In the genomic region with DNA sequence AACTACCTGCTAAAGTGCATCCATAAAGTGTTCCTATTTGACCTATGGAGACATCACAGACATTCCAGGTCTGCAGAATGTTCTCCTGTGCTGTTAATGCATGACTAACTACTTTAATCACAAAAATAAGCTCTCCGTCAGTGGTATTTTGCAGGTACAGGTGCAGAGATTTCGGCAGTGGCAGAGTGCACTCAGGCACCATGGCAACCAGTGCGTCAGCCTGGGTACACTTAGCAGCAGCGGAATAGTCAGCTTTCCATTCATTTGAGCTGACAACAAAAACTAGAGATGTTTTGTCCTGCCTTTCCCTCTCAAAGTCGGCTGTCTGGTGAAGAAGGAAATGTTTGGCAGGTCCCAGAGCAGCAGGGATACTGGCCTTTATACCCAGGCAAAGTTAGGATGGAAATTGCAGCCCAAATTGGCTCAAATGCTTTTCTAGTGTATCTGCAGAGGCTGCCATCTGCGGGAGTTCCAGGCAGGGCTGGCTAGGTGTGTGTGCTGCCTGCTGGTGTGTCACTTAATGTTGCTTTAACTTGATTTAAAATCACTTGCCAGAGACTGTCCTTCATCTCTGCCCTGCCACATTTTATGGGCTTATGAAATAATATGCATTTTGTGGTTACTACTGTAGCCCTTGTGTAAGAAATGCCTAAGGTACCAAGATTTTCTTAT, we compare ENCODE assay signal across 16 cellular contexts.
DNase-seq lines count a peak whose midpoint lies in the region; ATAC-seq, FAIRE-seq and TF ChIP-seq lines count a peak whose summit lies in the region.
"Had no signal": no experiment of that assay in that cellular context is flagged by ENCODE, and none has a peak within 500 bp of the region (broad histone marks: within the 10 kb centered on the region; RNA-seq: fewer than 3 reads in every experiment).

No MANE protein-coding gene starts in this region.

- no peaks in the 10 kb centered on the region for H3K79me2 ChIP-seq in HepG2 (ENCODE audit: insufficient read depth, low read length)

- FAIRE-seq in HepG2 (lab: Jason Lieb, UNC), result no peak
- FAIRE-seq: A549, G401.6, GM12892 had no signal

- H3K4me1 Mint-ChIP-seq in activated naive CD4-positive, alpha-beta T cell treated with anti-CD3 and anti-CD28 coated beads, Interleukin-2, amount 10 ng/mL, durations not matched to agents 7 days and 5 days, result no peaks in the 10 kb centered on the region
- H3K4me1 Mint-ChIP-seq: CD4-positive, alpha-beta memory T cell had no signal

- H3K4me3 Mint-ChIP-seq in activated naive CD4-positive, alpha-beta T cell treated with anti-CD3 and anti-CD28 coated beads, Interleukin-2, amount 10 ng/mL, durations not matched to agents 7 days and 5 days, result no peak overlapping the region
- H3K4me3 Mint-ChIP-seq: CD4-positive, alpha-beta memory T cell had no signal

- POLR2A ChIA-PET in HepG2 (lab: Yijun Ruan, JAX), result no interaction called here

- CTCF ChIA-PET in HepG2 (lab: Yijun Ruan, JAX; ENCODE audit: low intra/inter-chr PET ratio, low total read pairs), result no interaction called here
- CTCF ChIA-PET in activated naive CD4-positive, alpha-beta T cell treated with anti-CD3 and anti-CD28 coated beads, Interleukin-2, amount 10 ng/mL, durations not matched to agents 7 days and 5 days (lab: Charles Lee), result no interaction called here

- H3K4me3 ChIP-seq in HepG2 (replicated peaks in 1 of 3; ENCODE audit: insufficient read depth in 1 of 3, low read depth in 2 of 3, low read length in 3 of 3) (no peak overlapping the region), right lobe of liver (no peak overlapping the region)
- H3K4me3 ChIP-seq: A549, coronary artery, skin epidermis had no signal

- H3K36me3 Mint-ChIP-seq in activated naive CD4-positive, alpha-beta T cell treated with anti-CD3 and anti-CD28 coated beads, Interleukin-2, amount 10 ng/mL, durations not matched to agents 7 days and 5 days, result no peaks in the 10 kb centered on the region
- H3K36me3 Mint-ChIP-seq: CD4-positive, alpha-beta memory T cell had no signal

- H3K4me2 ChIP-seq in HepG2 (ENCODE audit: low read depth, low read length), result no peak overlapping the region
- H3K4me2 ChIP-seq: A549 had no signal

- H3K27me3 ChIP-seq in HepG2 (ENCODE audit: control insufficient read depth in 1 of 2, insufficient read depth in 2 of 2, low read length in 2 of 2) (peaks cover 0 to 1% of the 10 kb centered on the region in 2 experiments; a peak in 2 of 5 replicates), right lobe of liver (no peaks in the 10 kb centered on the region)

- WGBS in HepG2 (ENCODE audit: low lambda C conversion rate), result 36% methylated on average over 4 of the region's 6 CpGs
- WGBS in right lobe of liver (ENCODE audit: insufficient coverage, low coverage, low lambda C conversion rate, missing lambda C conversion rate), result 54% methylated on average over 5 of the region's 6 CpGs

- H3K9ac ChIP-seq in HepG2 (ENCODE audit: insufficient read depth, low read depth, low read length), result no peak overlapping the region

- H3K9me3 Mint-ChIP-seq in activated naive CD4-positive, alpha-beta T cell treated with anti-CD3 and anti-CD28 coated beads, Interleukin-2, amount 10 ng/mL, durations not matched to agents 7 days and 5 days, result no peaks in the 10 kb centered on the region

- H2AFZ ChIP-seq in HepG2 (ENCODE audit: low read length), result no peak overlapping the region

- no peak overlapping the region for H3K27ac Mint-ChIP-seq in activated naive CD4-positive, alpha-beta T cell treated with anti-CD3 and anti-CD28 coated beads, Interleukin-2, amount 10 ng/mL, durations not matched to agents 7 days and 5 days
- H3K27ac Mint-ChIP-seq: CD4-positive, alpha-beta memory T cell had no signal

- H3K27ac ChIP-seq in HepG2 (ENCODE audit: extremely low read length, insufficient read depth, low read length) (no peak overlapping the region), right lobe of liver (no peak overlapping the region)
- H3K27ac ChIP-seq: A549, coronary artery, skin epidermis had no signal

- peaks cover 9% of the 10 kb centered on the region; the same call in 1 of the 2 replicates for H3K9me3 ChIP-seq in HepG2 (ENCODE audit: low read length)
- no peaks in the 10 kb centered on the region for H3K9me3 ChIP-seq in right lobe of liver

- intact Hi-C loops in HepG2 (cut with micrococcal nuclease; ENCODE audit: unreplicated experiment) (loop anchor here (5.0 kb wide), 1 partner anchor 52 kb away; no protein-coding TSS in a partner anchor), right lobe of liver (cut with DNase I) (no loop called here)

- TF ChIP-seq POLR2A in HepG2 (IDR thresholded peaks at IDR 0.05; ENCODE audit: insufficient read depth in 1 of 2, low read depth in 2 of 2, low read length in 2 of 2) (no peak), right lobe of liver (IDR thresholded peaks at IDR 0.05) (no peak)

- peaks cover 3% of the 10 kb centered on the region for H3K27me3 Mint-ChIP-seq in activated naive CD4-positive, alpha-beta T cell treated with anti-CD3 and anti-CD28 coated beads, Interleukin-2, amount 10 ng/mL, durations not matched to agents 7 days and 5 days

- no peak for ATAC-seq in HepG2
- no peak for ATAC-seq in right lobe of liver
- ATAC-seq in HG02885 (IDR thresholded peaks at IDR 0.05; ENCODE audit: poor library complexity, unreplicated experiment), result no peak
- ATAC-seq: A549 had no signal

- BruUV-seq in HepG2 (replicated peaks; lab: Mats Ljungman, UMichigan), result no TSS peak

- H3K36me3 ChIP-seq in HepG2 (replicated peaks in 1 of 2; ENCODE audit: control insufficient read depth in 1 of 2, insufficient read depth in 2 of 2, low read length in 2 of 2) (no peaks in the 10 kb centered on the region), right lobe of liver (no peaks in the 10 kb centered on the region)

- DNase-seq in HepG2 (ENCODE audit: low spot score), result no peak
- DNase-seq in right lobe of liver, result no peak
- peak; percentile 88 for DNase-seq in NCI-H748 (lab: John Stamatoyannopoulos, UW; ENCODE audit: unreplicated experiment)
- DNase-seq in iPS-NIHi11 (ENCODE audit: low spot score), result peak; percentile 19
- DNase-seq in activated gamma-delta T cell (lab: John Stamatoyannopoulos, UW), result no peak
- no peak for DNase-seq in activated naive CD4-positive, alpha-beta T cell treated with anti-CD3 and anti-CD28 coated beads, Interleukin-2, amount 10 ng/mL, durations not matched to agents 7 days and 5 days
- DNase-seq in UCSD-AML1 (lab: John Stamatoyannopoulos, UW; ENCODE audit: unreplicated experiment), result no peak
- DNase-seq: activated CD4-positive, CD25-positive, alpha-beta regulatory T cell; CD4-positive, alpha-beta memory T cell; NCI-H526 treated with DMSO at 0.1 percent for 48 hours had no signal

- no peak for TF ChIP-seq RAD21 in HepG2 (CRISPR knock-in tag; IDR thresholded peaks at IDR 0.05)

- TF ChIP-seq CTCF in HepG2 (CRISPR knock-in tag; IDR thresholded peaks at IDR 0.05), result no peak
- TF ChIP-seq CTCF in right lobe of liver (IDR thresholded peaks at IDR 0.05), result no peak

- TF ChIP-seq EP300 in HepG2 (IDR thresholded peaks at IDR 0.05; ENCODE audit: low read depth in 2 of 2, low read length in 2 of 2) (no peak), HepG2 (CRISPR knock-in tag; IDR thresholded peaks at IDR 0.05; ENCODE audit: borderline replicate concordance) (no peak)

- no peaks in the 10 kb centered on the region for H4K20me1 ChIP-seq in HepG2 (ENCODE audit: insufficient read depth, low read length)

- no peaks in the 10 kb centered on the region for H3K4me1 ChIP-seq in HepG2 (ENCODE audit: insufficient read depth, low read length)
- no peaks in the 10 kb centered on the region for H3K4me1 ChIP-seq in right lobe of liver
- H3K4me1 ChIP-seq: A549 had no signal

- in situ Hi-C loops in HepG2 (cut with HindIII; ENCODE audit: extremely low pct_ligation_motif_present, low pct_unique_long_range_greater_than_20kb), result no loop called here

TF ChIP-seq in HepG2, 621 proteins besides CTCF, POLR2A, EP300 and RAD21:
- TF ChIP-seq ATAD3A (CRISPR knock-in tag; IDR thresholded peaks at IDR 0.05) (no peak), RFX5 (IDR thresholded peaks at IDR 0.05; ENCODE audit: low read depth, low read length) (0 out of 2 replicates have a peak, but pooled peaks have one; percentile 11), ZFP1 (CRISPR knock-in tag; IDR thresholded peaks at IDR 0.05) (no peak)
TF ChIP-seq in HepG2: peak in this region for 1.

Comparison
In these comparisons a context has a peak if more than half of its experiments do, and no peak if none do; other contexts are left out.
1. DNase-seq: peak in NCI-H748 (single experiment) and iPS-NIHi11 (single experiment); none in HepG2 (single experiment), right lobe of liver (0 of 3), activated gamma-delta T cell (single experiment), activated naive CD4-positive, alpha-beta T cell treated with anti-CD3 and anti-CD28 coated beads, Interleukin-2, amount 10 ng/mL, durations not matched to agents 7 days and 5 days (single experiment) and UCSD-AML1 (single experiment).